Comparison of ENCODE assay signal across 20 cellular contexts in the genomic region with DNA sequence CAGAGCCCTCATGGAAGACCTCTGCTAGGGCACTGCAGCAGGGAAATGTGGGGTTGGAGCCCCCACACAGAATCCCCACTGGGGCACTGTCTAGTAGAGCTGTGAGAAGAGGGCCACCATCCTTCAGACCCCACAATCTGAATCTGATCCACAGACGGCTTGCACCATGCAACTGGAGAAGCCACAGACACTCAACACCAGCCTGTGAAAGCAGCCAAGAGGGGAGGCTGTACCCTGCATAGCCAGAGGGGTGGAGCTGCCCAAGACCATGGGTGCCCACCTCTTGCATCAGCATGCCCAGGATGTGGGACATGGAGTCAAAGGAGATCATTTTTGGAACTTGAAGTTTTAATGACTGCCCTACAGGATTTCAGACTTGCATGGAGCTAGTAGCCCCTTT. TPM values are rescaled to one million over a fixed set of nuclear protein-coding genes. Genes with fewer than 3 reads are reported as not detected.
DNase-seq lines count a peak whose midpoint lies in the region; ATAC-seq and TF ChIP-seq lines count a peak whose summit lies in the region.
"Had no signal": no experiment of that assay in that cellular context is flagged by ENCODE, and none has a peak within 500 bp of the region (broad histone marks: within the 10 kb centered on the region; RNA-seq: fewer than 3 reads in every experiment).

No MANE protein-coding gene starts in this region.

- CTCF ChIA-PET in activated CD8-positive, alpha-beta T cell treated with anti-CD3 and anti-CD28 coated beads, Interleukin-2, amount 10 ng/mL, durations not matched to agents 7 days and 5 days (lab: Charles Lee) = no interaction called here
- CTCF ChIA-PET in activated CD8-positive, alpha-beta T cell treated with anti-CD3 and anti-CD28 coated beads for 36 hours (lab: Charles Lee) = no interaction called here
- CTCF ChIA-PET in CD4-positive, alpha-beta memory T cell (lab: Charles Lee; ENCODE audit: partially characterized antibody) = interaction anchor here (7.0 kb wide), 1 partner anchor 15 kb away, joined by 56 read pairs; no protein-coding TSS in a partner anchor

- no peak overlapping the region for H3K4me3 ChIP-seq in CD4-positive, alpha-beta memory T cell (ENCODE audit: low read length in 2 of 2)
- no peak overlapping the region for H3K4me3 ChIP-seq in coronary artery
- H3K4me3 ChIP-seq: Peyer's patch, SJCRH30 had no signal

- H3K36me3 Mint-ChIP-seq in activated CD8-positive, alpha-beta T cell treated with anti-CD3 and anti-CD28 coated beads, Interleukin-2, amount 10 ng/mL, durations not matched to agents 7 days and 5 days (ENCODE audit: low read depth) = peaks cover 91% of the 10 kb centered on the region
- peaks cover 92% of the 10 kb centered on the region for H3K36me3 Mint-ChIP-seq in activated CD8-positive, alpha-beta T cell treated with anti-CD3 and anti-CD28 coated beads for 36 hours (ENCODE audit: low read depth)
- H3K36me3 Mint-ChIP-seq in CD4-positive, alpha-beta memory T cell = peaks cover 66 to 74% of the 10 kb centered on the region in 2 donors
- peaks cover 13% of the 10 kb centered on the region for H3K36me3 Mint-ChIP-seq in effector memory CD8-positive, alpha-beta T cell (ENCODE audit: insufficient read depth)

- peaks cover 98% of the 10 kb centered on the region for H3K4me1 ChIP-seq in CD4-positive, alpha-beta memory T cell (ENCODE audit: insufficient read depth, low read length)
- H3K4me1 ChIP-seq: Peyer's patch, SJCRH30 had no signal

- no peaks in the 10 kb centered on the region for H3K27me3 ChIP-seq in CD4-positive, alpha-beta memory T cell (ENCODE audit: insufficient read depth, low read length)
- H3K27me3 ChIP-seq: Peyer's patch, SJCRH30 had no signal

- H3K4me1 Mint-ChIP-seq in activated CD8-positive, alpha-beta T cell treated with anti-CD3 and anti-CD28 coated beads, Interleukin-2, amount 10 ng/mL, durations not matched to agents 7 days and 5 days (ENCODE audit: low read depth) = peaks cover 67% of the 10 kb centered on the region
- H3K4me1 Mint-ChIP-seq in activated CD8-positive, alpha-beta T cell treated with anti-CD3 and anti-CD28 coated beads for 36 hours (ENCODE audit: low read depth) = peaks cover 86% of the 10 kb centered on the region
- peaks cover 0 to 73% (median 34%) of the 10 kb centered on the region in 4 donors for H3K4me1 Mint-ChIP-seq in CD4-positive, alpha-beta memory T cell
- H3K4me1 Mint-ChIP-seq in effector memory CD8-positive, alpha-beta T cell (ENCODE audit: low read depth in 2 of 2) = peaks cover 54 to 68% of the 10 kb centered on the region in 2 donors
- H3K4me1 Mint-ChIP-seq: CD14-positive monocyte had no signal

- no peak overlapping the region for H3K27ac ChIP-seq in CD4-positive, alpha-beta memory T cell (ENCODE audit: low read depth, low read length)
- no peak overlapping the region for H3K27ac ChIP-seq in coronary artery
- H3K27ac ChIP-seq: Peyer's patch, SJCRH30 had no signal

- intact Hi-C loops in activated CD8-positive, alpha-beta T cell treated with anti-CD3 and anti-CD28 coated beads for 36 hours (cut with micrococcal nuclease) = loop anchor here (10.0 kb wide), 1 partner anchor 134 kb away; no protein-coding TSS in a partner anchor
- intact Hi-C loops in CD4-positive, alpha-beta memory T cell (cut with micrococcal nuclease) = no loop called here

- H3K27ac Mint-ChIP-seq in activated CD8-positive, alpha-beta T cell treated with anti-CD3 and anti-CD28 coated beads, Interleukin-2, amount 10 ng/mL, durations not matched to agents 7 days and 5 days = peak overlapping the region; percentile 18
- no peak overlapping the region for H3K27ac Mint-ChIP-seq in activated CD8-positive, alpha-beta T cell treated with anti-CD3 and anti-CD28 coated beads for 36 hours
- H3K27ac Mint-ChIP-seq in CD4-positive, alpha-beta memory T cell = peak overlapping the region in 4 of 7 donors; percentile 13 to 67 (median 51)
- H3K27ac Mint-ChIP-seq in effector memory CD8-positive, alpha-beta T cell = no peak overlapping the region
- H3K27ac Mint-ChIP-seq: CD14-positive monocyte had no signal

- H3K9me3 ChIP-seq in CD4-positive, alpha-beta memory T cell (ENCODE audit: control insufficient read depth in 1 of 2, low read length in 2 of 2) = no peaks in the 10 kb centered on the region
- H3K9me3 ChIP-seq: Peyer's patch, SJCRH30 had no signal

- TF ChIP-seq POLR2A in GM18505 (IDR thresholded peaks at IDR 0.05; ENCODE audit: borderline replicate concordance, extremely low read depth, insufficient read depth, insufficient read length) = peak; percentile 11

- peaks cover 6% of the 10 kb centered on the region for H3K36me3 ChIP-seq in CD4-positive, alpha-beta memory T cell (ENCODE audit: insufficient read depth, low read length)
- H3K36me3 ChIP-seq: Peyer's patch, SJCRH30 had no signal

- H3K27me3 Mint-ChIP-seq in activated CD8-positive, alpha-beta T cell treated with anti-CD3 and anti-CD28 coated beads, Interleukin-2, amount 10 ng/mL, durations not matched to agents 7 days and 5 days (ENCODE audit: low read depth) = no peaks in the 10 kb centered on the region
- H3K27me3 Mint-ChIP-seq in activated CD8-positive, alpha-beta T cell treated with anti-CD3 and anti-CD28 coated beads for 36 hours = no peaks in the 10 kb centered on the region
- H3K27me3 Mint-ChIP-seq in CD4-positive, alpha-beta memory T cell = no peaks in the 10 kb centered on the region
- no peaks in the 10 kb centered on the region for H3K27me3 Mint-ChIP-seq in effector memory CD8-positive, alpha-beta T cell

- H3K9me3 Mint-ChIP-seq in activated CD8-positive, alpha-beta T cell treated with anti-CD3 and anti-CD28 coated beads, Interleukin-2, amount 10 ng/mL, durations not matched to agents 7 days and 5 days (ENCODE audit: insufficient read depth) = peaks cover 22% of the 10 kb centered on the region
- peaks cover 32% of the 10 kb centered on the region for H3K9me3 Mint-ChIP-seq in activated CD8-positive, alpha-beta T cell treated with anti-CD3 and anti-CD28 coated beads for 36 hours
- peaks cover 0 to 15% (median 9%) of the 10 kb centered on the region in 8 donors for H3K9me3 Mint-ChIP-seq in CD4-positive, alpha-beta memory T cell
- H3K9me3 Mint-ChIP-seq in effector memory CD8-positive, alpha-beta T cell = peaks cover 1 to 8% of the 10 kb centered on the region in 2 donors

- H3K4me3 Mint-ChIP-seq in activated CD8-positive, alpha-beta T cell treated with anti-CD3 and anti-CD28 coated beads, Interleukin-2, amount 10 ng/mL, durations not matched to agents 7 days and 5 days = no peak overlapping the region
- no peak overlapping the region for H3K4me3 Mint-ChIP-seq in activated CD8-positive, alpha-beta T cell treated with anti-CD3 and anti-CD28 coated beads for 36 hours
- H3K4me3 Mint-ChIP-seq in CD4-positive, alpha-beta memory T cell = peak overlapping the region in 4 of 8 donors; percentile 8 to 41 (median 20)
- H3K4me3 Mint-ChIP-seq in effector memory CD8-positive, alpha-beta T cell = peak overlapping the region in 1 of 2 donors; percentile 23
- H3K4me3 Mint-ChIP-seq: CD14-positive monocyte had no signal

- POLR2A ChIA-PET in activated CD8-positive, alpha-beta T cell treated with anti-CD3 and anti-CD28 coated beads, Interleukin-2, amount 10 ng/mL, durations not matched to agents 7 days and 5 days (lab: Charles Lee) = no interaction called here
- POLR2A ChIA-PET in activated CD8-positive, alpha-beta T cell treated with anti-CD3 and anti-CD28 coated beads for 36 hours (lab: Charles Lee) = interaction anchor here (1.2 kb wide), 1 partner anchor 265 kb away, joined by 3 read pairs; a partner anchor contains a TSS
- POLR2A ChIA-PET in CD4-positive, alpha-beta memory T cell (lab: Charles Lee; ENCODE audit: partially characterized antibody) = interaction anchor here (0.7 to 1.4 kb wide), 2 partner anchors 15 to 33 kb away, joined by 3 to 6 read pairs; no protein-coding TSS in a partner anchor

- TF ChIP-seq CTCF in activated CD8-positive, alpha-beta T cell treated with anti-CD3 and anti-CD28 coated beads for 36 hours (IDR thresholded peaks at IDR 0.05) = no peak
- TF ChIP-seq CTCF in coronary artery (IDR thresholded peaks at IDR 0.05) = no peak

- ATAC-seq in activated CD8-positive, alpha-beta T cell treated with anti-CD3 and anti-CD28 coated beads, Interleukin-2, amount 10 ng/mL, durations not matched to agents 7 days and 5 days = no peak
- no peak for ATAC-seq in activated CD8-positive, alpha-beta T cell treated with anti-CD3 and anti-CD28 coated beads for 36 hours
- ATAC-seq in GM18505 (IDR thresholded peaks at IDR 0.05; ENCODE audit: unreplicated experiment) (no peak), GM18517 (IDR thresholded peaks at IDR 0.05; ENCODE audit: unreplicated experiment) (no peak)
- ATAC-seq in effector memory CD8-positive, alpha-beta T cell (replicated peaks) = peak; percentile 6

- no peak for DNase-seq in activated CD8-positive, alpha-beta T cell treated with anti-CD3 and anti-CD28 coated beads, Interleukin-2, amount 10 ng/mL, durations not matched to agents 7 days and 5 days
- DNase-seq in activated CD8-positive, alpha-beta T cell treated with anti-CD3 and anti-CD28 coated beads for 36 hours = no peak
- no peak for DNase-seq in CD4-positive, alpha-beta memory T cell
- no peak for DNase-seq in effector memory CD8-positive, alpha-beta T cell
- DNase-seq in coronary artery (ENCODE audit: low spot score) = no peak
- no peak for DNase-seq in NOMO-1 treated with DMSO at 0.1 percent for 48 hours (lab: John Stamatoyannopoulos, UW; ENCODE audit: unreplicated experiment)
- DNase-seq: DMS79, H7, Kasumi-1, NCI-H1417, NCI-H1694 treated with DMSO at 0.1 percent for 48 hours, NCI-H2081 treated with DMSO at 0.1 percent for 48 hours, NCI-H2171 treated with DMSO at 0.1 percent for 48 hours, NCI-H524 treated with DMSO at 0.1 percent for 48 hours, NCI-H82, Peyer's patch, SJCRH30 had no signal

RNA-seq across cellular contexts. Expression of a gene that starts 6.5 kb away (rescaled TPM):
- total RNA-seq in activated CD8-positive, alpha-beta T cell treated with anti-CD3 and anti-CD28 coated beads, Interleukin-2, amount 10 ng/mL, durations not matched to agents 7 days and 5 days = 10 to 100 TPM; 47.6 to 52.2 TPM
- total RNA-seq in activated CD8-positive, alpha-beta T cell treated with anti-CD3 and anti-CD28 coated beads for 36 hours = 10 to 100 TPM; 41.5 to 41.7 TPM
- total RNA-seq in CD4-positive, alpha-beta memory T cell = 10 to 100 TPM; 94.6 to 95.7 TPM
- 10 to 100 TPM; 67.2 to 73.1 TPM for polyA plus RNA-seq in CD4-positive, alpha-beta memory T cell
- total RNA-seq: H7 had no signal

Comparison
In these comparisons a context has a peak if more than half of its experiments do, and no peak if none do; other contexts are left out.
1. H3K27ac Mint-ChIP-seq: peak in activated CD8-positive, alpha-beta T cell treated with anti-CD3 and anti-CD28 coated beads, Interleukin-2, amount 10 ng/mL, durations not matched to agents 7 days and 5 days (single experiment) and CD4-positive, alpha-beta memory T cell (4 of 7); none in activated CD8-positive, alpha-beta T cell treated with anti-CD3 and anti-CD28 coated beads for 36 hours (single experiment) and effector memory CD8-positive, alpha-beta T cell (0 of 2).